8 cellular contexts compared by ENCODE assay signal in the genomic region with DNA sequence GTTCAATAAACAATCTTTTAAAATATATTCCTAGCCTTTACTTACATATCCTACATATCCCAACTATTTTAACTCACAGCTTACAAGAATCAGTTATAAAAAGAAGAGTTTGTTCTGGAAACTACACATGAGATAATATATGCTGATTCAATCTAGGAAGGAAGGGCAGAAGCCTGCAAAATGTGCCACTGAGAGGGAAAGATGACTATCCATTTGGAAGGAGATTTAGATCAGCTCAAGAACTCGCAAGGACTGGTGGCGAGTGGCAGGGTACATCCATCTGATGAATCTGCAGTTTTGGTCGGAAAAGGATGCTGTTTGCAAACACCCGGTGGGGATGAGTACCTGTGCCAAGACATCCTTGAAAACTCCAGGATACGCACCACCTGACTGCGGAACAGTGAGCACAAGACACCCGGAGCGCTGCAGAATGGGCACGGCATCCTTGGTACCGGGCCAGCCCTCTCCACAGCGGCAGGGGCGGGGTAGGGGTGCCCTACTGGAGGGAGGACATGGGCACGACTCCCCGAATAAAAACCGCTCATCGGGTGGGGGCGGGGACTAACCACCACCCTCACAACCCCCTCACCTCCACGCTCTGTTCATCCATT. TPM values are rescaled to one million over a fixed set of nuclear protein-coding genes. Genes with fewer than 3 reads are reported as not detected.
A peak's percentile ranks its signal among the peaks of the same experiment; 100 is the strongest.
DNase-seq lines count a peak whose midpoint lies in the region; ATAC-seq and TF ChIP-seq lines count a peak whose summit lies in the region.

No MANE protein-coding gene starts in this region.

- no peaks in the 10 kb centered on the region for H4K20me1 ChIP-seq in fibroblast of lung (ENCODE audit: control insufficient read depth, extremely low read depth, insufficient read depth, low read length)

- no peak for TF ChIP-seq CTCF in fibroblast of lung (conservative IDR thresholded peaks at IDR 0.05 in 1 of 2, IDR thresholded peaks at IDR 0.05 in 1 of 2; ENCODE audit: low read depth in 1 of 2, low read length in 2 of 2)

- ATAC-seq in GM19324 (IDR thresholded peaks at IDR 0.05; ENCODE audit: low FRiP score, unreplicated experiment) (peak; percentile 30), HG03442 (IDR thresholded peaks at IDR 0.05; ENCODE audit: unreplicated experiment) (peak; percentile 12)
- ATAC-seq in naive thymus-derived CD8-positive, alpha-beta T cell: peak; percentile 66 to 67

- peaks cover 1% of the 10 kb centered on the region for H3K27me3 Mint-ChIP-seq in activated T-helper 1 cell treated with anti-CD3 and anti-CD28 coated beads, Interleukin-12 subunit alpha, Interleukin-12 subunit beta, Interleukin-2, Interleukin-4 antibody, amounts not matched to agents 30 ng/mL and 10 ng/mL and 1 ng/mL, durations not matched to agents 14 hours and 24 hours and 36 hours (ENCODE audit: insufficient read depth)
- no peaks in the 10 kb centered on the region for H3K27me3 Mint-ChIP-seq in naive thymus-derived CD8-positive, alpha-beta T cell

- H3K9me3 Mint-ChIP-seq in activated T-helper 1 cell treated with anti-CD3 and anti-CD28 coated beads, Interleukin-12 subunit alpha, Interleukin-12 subunit beta, Interleukin-2, Interleukin-4 antibody, amounts not matched to agents 30 ng/mL and 10 ng/mL and 1 ng/mL, durations not matched to agents 14 hours and 24 hours and 36 hours: no peaks in the 10 kb centered on the region
- no peaks in the 10 kb centered on the region for H3K9me3 Mint-ChIP-seq in naive thymus-derived CD8-positive, alpha-beta T cell

- intact Hi-C loops in activated T-helper 1 cell treated with anti-CD3 and anti-CD28 coated beads, Interleukin-12 subunit alpha, Interleukin-12 subunit beta, Interleukin-2, Interleukin-4 antibody, amounts not matched to agents 30 ng/mL and 10 ng/mL and 1 ng/mL, durations not matched to agents 14 hours and 24 hours and 36 hours (cut with micrococcal nuclease): loop anchor here (1.0 to 10.0 kb wide), 10 partner anchors 49 to 1286 kb away; a partner anchor contains a TSS

- peak overlapping the region; percentile 97 for H3K4me3 Mint-ChIP-seq in activated T-helper 1 cell treated with anti-CD3 and anti-CD28 coated beads, Interleukin-12 subunit alpha, Interleukin-12 subunit beta, Interleukin-2, Interleukin-4 antibody, amounts not matched to agents 30 ng/mL and 10 ng/mL and 1 ng/mL, durations not matched to agents 14 hours and 24 hours and 36 hours
- peak overlapping the region; percentile 91 to 98 (median 94) for H3K4me3 Mint-ChIP-seq in naive thymus-derived CD8-positive, alpha-beta T cell

- no peaks in the 10 kb centered on the region for H3K9me3 ChIP-seq in fibroblast of lung (ENCODE audit: control insufficient read depth, insufficient read depth, low read depth, low read length)

- H2AFZ ChIP-seq in fibroblast of lung (ENCODE audit: low read length): peak overlapping the region; percentile 47

- peak overlapping the region; percentile 96 for H3K9ac ChIP-seq in fibroblast of lung (ENCODE audit: insufficient read depth, low read length)

- H3K4me2 ChIP-seq in fibroblast of lung (ENCODE audit: extremely low read depth, insufficient read depth, low read length): peak overlapping the region; percentile 20

- H3K4me1 Mint-ChIP-seq in activated T-helper 1 cell treated with anti-CD3 and anti-CD28 coated beads, Interleukin-12 subunit alpha, Interleukin-12 subunit beta, Interleukin-2, Interleukin-4 antibody, amounts not matched to agents 30 ng/mL and 10 ng/mL and 1 ng/mL, durations not matched to agents 14 hours and 24 hours and 36 hours (ENCODE audit: low read depth): peaks cover 59% of the 10 kb centered on the region
- H3K4me1 Mint-ChIP-seq in naive thymus-derived CD8-positive, alpha-beta T cell: peaks cover 7 to 45% (median 38%) of the 10 kb centered on the region in 4 donors

- H3K27ac ChIP-seq in fibroblast of lung (ENCODE audit: insufficient read depth, low read length): peak overlapping the region; percentile 94

- H3K4me3 ChIP-seq in fibroblast of lung (replicated peaks in 1 of 4; ENCODE audit: control extremely low read depth in 1 of 4, insufficient read depth in 1 of 4, low read depth in 3 of 4, low read length in 4 of 4): peak overlapping the region; percentile 78 to 98 (median 83)

- peaks cover 27% of the 10 kb centered on the region for H3K79me2 ChIP-seq in fibroblast of lung (ENCODE audit: control insufficient read depth, insufficient read depth, low read length)

- H3K36me3 ChIP-seq in fibroblast of lung (ENCODE audit: control insufficient read depth, insufficient read depth, low read length): no peaks in the 10 kb centered on the region

- H3K27ac Mint-ChIP-seq in activated T-helper 1 cell treated with anti-CD3 and anti-CD28 coated beads, Interleukin-12 subunit alpha, Interleukin-12 subunit beta, Interleukin-2, Interleukin-4 antibody, amounts not matched to agents 30 ng/mL and 10 ng/mL and 1 ng/mL, durations not matched to agents 14 hours and 24 hours and 36 hours: peak overlapping the region; percentile 90
- peak overlapping the region; percentile 79 to 96 (median 92) for H3K27ac Mint-ChIP-seq in naive thymus-derived CD8-positive, alpha-beta T cell

- peaks cover 4% of the 10 kb centered on the region for H3K4me1 ChIP-seq in fibroblast of lung (ENCODE audit: control insufficient read depth, extremely low read depth, insufficient read depth, low read length)

- POLR2A ChIA-PET in naive thymus-derived CD8-positive, alpha-beta T cell (lab: Charles Lee): interaction anchor here (0.7 to 2.5 kb wide), 10 partner anchors 39 to 1286 kb away, joined by 3 to 18 read pairs (median 4); a partner anchor contains a TSS

- DNase-seq in AG08395 (ENCODE audit: low spot score) (peak; percentile 47), OCI-M1 (lab: John Stamatoyannopoulos, UW) (peak; percentile 74), fibroblast of lung (ENCODE audit: low read depth in 2 of 2) (peak; percentile 34 to 39)
- DNase-seq in activated T-helper 1 cell treated with anti-CD3 and anti-CD28 coated beads, Interleukin-12 subunit alpha, Interleukin-12 subunit beta, Interleukin-2, Interleukin-4 antibody, amounts not matched to agents 30 ng/mL and 10 ng/mL and 1 ng/mL, durations not matched to agents 14 hours and 24 hours and 36 hours (ENCODE audit: low spot score): peak; percentile 63
- peak in 9 of 10 donors; percentile 62 to 90 (median 74) for DNase-seq in naive thymus-derived CD8-positive, alpha-beta T cell
- DNase-seq in stimulated activated naive CD4-positive, alpha-beta T cell (lab: John Stamatoyannopoulos, UW): peak; percentile 65 to 86 (median 75)

- peaks cover 27% of the 10 kb centered on the region for H3K36me3 Mint-ChIP-seq in activated T-helper 1 cell treated with anti-CD3 and anti-CD28 coated beads, Interleukin-12 subunit alpha, Interleukin-12 subunit beta, Interleukin-2, Interleukin-4 antibody, amounts not matched to agents 30 ng/mL and 10 ng/mL and 1 ng/mL, durations not matched to agents 14 hours and 24 hours and 36 hours (ENCODE audit: low read depth)
- peaks cover 0 to 31% (median 0%) of the 10 kb centered on the region in 3 donors for H3K36me3 Mint-ChIP-seq in naive thymus-derived CD8-positive, alpha-beta T cell

- H3K27me3 ChIP-seq in fibroblast of lung (ENCODE audit: control insufficient read depth, insufficient read depth, low read length): no peaks in the 10 kb centered on the region

RNA-seq across cellular contexts. Expression of a gene that starts 0.7 kb away (rescaled TPM):
- 27.5 and 27.7 TPM in 2 replicates for total RNA-seq in activated T-helper 1 cell treated with anti-CD3 and anti-CD28 coated beads, Interleukin-12 subunit alpha, Interleukin-12 subunit beta, Interleukin-2, Interleukin-4 antibody, amounts not matched to agents 30 ng/mL and 10 ng/mL and 1 ng/mL, durations not matched to agents 14 hours and 24 hours and 36 hours
- 43.7 and 55.3 TPM in 2 replicates for total RNA-seq in fibroblast of lung
- 28.2 and 29.3 TPM in 2 replicates for polyA plus RNA-seq in fibroblast of lung
- polyA plus RNA-seq in fibroblast of lung (2012): 19.9 and 22.3 TPM in 2 replicates
- polyA minus RNA-seq in fibroblast of lung (ENCODE audit: low replicate concordance): 44.4 and 55.8 TPM in 2 replicates
- 10 to 100 TPM; 26.1 to 27.2 TPM for total RNA-seq in naive thymus-derived CD8-positive, alpha-beta T cell
- polyA plus RNA-seq in naive thymus-derived CD8-positive, alpha-beta T cell: 1 to 10 TPM; 7.2 to 9.3 (median 8.3) TPM

RNA-seq across cellular contexts. Expression of a gene that starts 49.0 kb away (rescaled TPM):
- total RNA-seq in activated T-helper 1 cell treated with anti-CD3 and anti-CD28 coated beads, Interleukin-12 subunit alpha, Interleukin-12 subunit beta, Interleukin-2, Interleukin-4 antibody, amounts not matched to agents 30 ng/mL and 10 ng/mL and 1 ng/mL, durations not matched to agents 14 hours and 24 hours and 36 hours: 52.1 and 63.6 TPM in 2 replicates
- total RNA-seq in fibroblast of lung: 32.9 and 53.7 TPM in 2 replicates
- polyA plus RNA-seq in fibroblast of lung: 52.9 and 63.0 TPM in 2 replicates
- polyA plus RNA-seq in fibroblast of lung (2012): 88.0 and 89.5 TPM in 2 replicates
- 6.4 and 6.8 TPM in 2 replicates for polyA minus RNA-seq in fibroblast of lung (ENCODE audit: low replicate concordance)
- total RNA-seq in naive thymus-derived CD8-positive, alpha-beta T cell: 10 to 100 TPM; 13.1 to 15.7 TPM
- polyA plus RNA-seq in naive thymus-derived CD8-positive, alpha-beta T cell: 10 to 100 TPM; 28.7 to 34.4 (median 33.2) TPM

RNA-seq across cellular contexts. Expression of a gene that starts 49.6 kb away (rescaled TPM):
- 29.4 and 32.7 TPM in 2 replicates for total RNA-seq in activated T-helper 1 cell treated with anti-CD3 and anti-CD28 coated beads, Interleukin-12 subunit alpha, Interleukin-12 subunit beta, Interleukin-2, Interleukin-4 antibody, amounts not matched to agents 30 ng/mL and 10 ng/mL and 1 ng/mL, durations not matched to agents 14 hours and 24 hours and 36 hours
- 1.0 and 6.1 TPM in 2 replicates for total RNA-seq in fibroblast of lung
- polyA plus RNA-seq in fibroblast of lung: 18.9 and 63.1 TPM in 2 replicates
- polyA plus RNA-seq in fibroblast of lung (2012): 14.1 and 44.8 TPM in 2 replicates
- 6.7 and 17.7 TPM in 2 replicates for polyA minus RNA-seq in fibroblast of lung (ENCODE audit: low replicate concordance)
- under 1 TPM; 0.65 to 0.85 TPM for total RNA-seq in naive thymus-derived CD8-positive, alpha-beta T cell
- under 1 TPM in 2 of 3 donors, not detected in 1; 0.32 to 0.66 TPM for polyA plus RNA-seq in naive thymus-derived CD8-positive, alpha-beta T cell

Comparison
In these comparisons a context has a peak if more than half of its experiments do, and no peak if none do; other contexts are left out.
1. Peak in every context shown above with its lines: DNase-seq, ATAC-seq, H3K4me3 ChIP-seq and H3K27ac ChIP-seq.
2. ATAC-seq: peak in every context shown above with its lines; median percentile 66 in naive thymus-derived CD8-positive, alpha-beta T cell; 30 in GM19324; 12 in HG03442.